Comparison of ENCODE assay signal across 8 cellular contexts in the genomic region with DNA sequence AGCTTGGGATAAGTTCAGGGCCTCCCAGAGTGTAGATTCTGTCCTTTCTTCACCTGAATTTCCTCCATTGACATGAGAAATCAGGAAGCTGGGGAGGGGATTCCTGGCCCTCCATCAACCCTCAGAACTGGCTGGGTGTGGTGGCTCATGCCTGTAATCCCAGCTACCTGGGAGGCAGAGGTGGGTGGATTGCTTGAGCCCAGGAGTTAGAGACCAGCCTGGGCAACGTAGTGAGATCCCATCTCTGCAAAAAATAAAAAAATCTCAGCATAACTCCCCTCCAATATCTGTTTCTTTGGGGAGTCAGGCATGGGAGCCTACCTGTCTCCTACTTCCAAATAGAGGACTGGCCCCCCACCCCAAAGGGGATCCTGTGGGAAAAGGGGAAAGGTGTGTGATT. TPM values are rescaled to one million over a fixed set of nuclear protein-coding genes. Genes with fewer than 3 reads are reported as not detected.
"Had no signal": no experiment of that assay in that cellular context is flagged by ENCODE, and none has a peak within 500 bp of the region (broad histone marks: within the 10 kb centered on the region; RNA-seq: fewer than 3 reads in every experiment).

No MANE protein-coding gene starts in this region.

- H3K27ac ChIP-seq: GM23248, HL-60 had no signal

- H3K36me3 Mint-ChIP-seq: IgD-negative memory B cell had no signal

- ATAC-seq: HCT116 had no signal

- H3K4me1 Mint-ChIP-seq: IgD-negative memory B cell had no signal

- H3K4me1 ChIP-seq: HAP-1 had no signal

- H3K36me3 ChIP-seq: HAP-1 had no signal

- H3K4me3 Mint-ChIP-seq: IgD-negative memory B cell had no signal

- H3K4me3 ChIP-seq: HAP-1 had no signal

- H3K9ac ChIP-seq: GM23248 had no signal

- H3K9me3 ChIP-seq: HAP-1 had no signal

- DNase-seq: GM23248, GOT3, H7, KBM-7 had no signal

- H3K9me3 Mint-ChIP-seq: IgD-negative memory B cell had no signal

- H3K27me3 Mint-ChIP-seq: IgD-negative memory B cell had no signal

RNA-seq across cellular contexts. Expression of a gene that starts 59.8 kb away (rescaled TPM):
- polyA plus RNA-seq: IgD-negative memory B cell had no signal
